ENCODE assay signal across 9 cellular contexts in the genomic region with DNA sequence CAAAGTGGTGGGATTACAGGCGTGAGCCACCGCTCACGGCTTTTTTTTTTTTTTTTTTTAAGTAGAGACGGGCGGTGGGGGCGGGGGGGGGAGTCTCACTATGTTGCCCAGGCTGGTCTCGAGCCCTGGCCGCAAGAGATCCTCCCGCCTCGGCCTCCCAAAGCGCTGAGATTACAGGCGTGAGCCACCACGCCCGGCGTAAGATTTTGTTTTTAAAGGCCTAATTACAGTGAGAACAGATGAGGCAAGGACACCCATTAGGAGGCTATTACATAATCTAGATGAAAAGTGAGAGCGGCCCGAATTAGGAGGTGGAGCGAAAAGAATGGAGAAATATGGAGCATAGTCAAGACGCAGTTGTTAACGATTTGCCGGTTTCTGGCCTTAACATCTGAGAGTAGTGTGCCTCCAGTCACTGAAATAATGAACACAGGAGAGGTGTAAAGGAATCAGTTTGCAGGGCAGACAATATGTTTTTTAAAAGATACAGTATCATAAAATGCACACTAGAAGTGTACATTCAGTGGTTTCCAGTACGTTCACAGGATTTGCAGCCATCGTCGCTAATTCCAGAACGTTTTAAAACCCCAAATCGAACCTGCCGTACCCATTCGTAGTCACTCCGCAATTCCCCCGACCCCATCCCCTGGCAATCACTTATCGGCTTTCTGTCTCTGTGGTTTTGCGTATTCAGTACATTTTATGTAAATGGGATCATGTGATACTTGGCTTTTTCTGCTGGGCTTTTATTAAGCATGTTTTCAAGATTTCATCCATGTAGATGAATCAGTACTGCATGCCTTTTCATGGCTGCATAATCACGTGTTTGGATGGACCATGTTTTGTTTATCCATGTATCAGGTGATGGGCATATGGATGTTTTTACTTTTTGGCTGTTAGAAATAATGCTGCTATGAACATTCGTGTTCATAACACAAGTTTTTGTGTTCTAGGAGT. TPM values are rescaled to one million over a fixed set of nuclear protein-coding genes. Genes with fewer than 3 reads are reported as not detected.
DNase-seq lines count a peak whose midpoint lies in the region; ATAC-seq, FAIRE-seq and TF ChIP-seq lines count a peak whose summit lies in the region.
"Had no signal": no experiment of that assay in that cellular context is flagged by ENCODE, and none has a peak within 500 bp of the region (broad histone marks: within the 10 kb centered on the region; RNA-seq: fewer than 3 reads in every experiment).

No MANE protein-coding gene starts in this region.

- no peaks in the 10 kb centered on the region for H3K9me3 Mint-ChIP-seq in T-cell
- H3K9me3 Mint-ChIP-seq in glutamatergic neuron (ENCODE audit: unreplicated experiment), result no peaks in the 10 kb centered on the region

- peak; percentile 6 for DNase-seq in NCI-H2227 (lab: John Stamatoyannopoulos, UW; ENCODE audit: unreplicated experiment)
- DNase-seq in NCI-H2227 treated with DMSO at 0.1 percent for 48 hours (lab: John Stamatoyannopoulos, UW), result no peak
- no peak for DNase-seq in T-cell
- DNase-seq in glutamatergic neuron, result no peak
- no peak for DNase-seq in small intestine
- no peak for DNase-seq in NCI-H524 (lab: John Stamatoyannopoulos, UW)
- no peak for DNase-seq in NCI-H1105 (lab: John Stamatoyannopoulos, UW)
- DNase-seq in kidney glomerular epithelial cell (lab: John Stamatoyannopoulos, UW), result no peak
- DNase-seq: ACHN had no signal

- FAIRE-seq in small intestine (lab: Jason Lieb, UNC), result no peak

- H3K4me3 Mint-ChIP-seq in T-cell (peak overlapping the region; percentile 94 to 99 (median 99)), glutamatergic neuron (ENCODE audit: unreplicated experiment) (peak overlapping the region; percentile 73)

- CTCF ChIA-PET in T-cell (lab: Charles Lee), result interaction anchor here (0.7 to 1.4 kb wide), 2 partner anchors 14 to 37 kb away, joined by 4 read pairs; no protein-coding TSS in a partner anchor

- no peaks in the 10 kb centered on the region for H3K9me3 ChIP-seq in small intestine (ENCODE audit: control insufficient read depth, low read depth)

- H3K36me3 ChIP-seq in small intestine (ENCODE audit: control insufficient read depth in 2 of 2, insufficient read depth in 2 of 2, low read length in 2 of 2), result peaks cover 0 to 2% of the 10 kb centered on the region in 2 donors

- no peaks in the 10 kb centered on the region for H3K27me3 Mint-ChIP-seq in T-cell
- peaks cover 6% of the 10 kb centered on the region for H3K27me3 Mint-ChIP-seq in glutamatergic neuron (ENCODE audit: unreplicated experiment)

- WGBS in small intestine, 3 donors, result 67 to 77% (median 68%) methylated on average over 34 of the region's 34 CpGs

- H3K4me1 Mint-ChIP-seq in T-cell (peaks cover 53 to 58% (median 53%) of the 10 kb centered on the region in 3 donors), glutamatergic neuron (ENCODE audit: low read depth, unreplicated experiment) (peaks cover 12% of the 10 kb centered on the region)

- POLR2A ChIA-PET in T-cell (lab: Charles Lee), result no interaction called here

- peaks cover 10% of the 10 kb centered on the region for H3K36me3 Mint-ChIP-seq in T-cell
- H3K36me3 Mint-ChIP-seq in glutamatergic neuron (ENCODE audit: unreplicated experiment), result peaks cover 4% of the 10 kb centered on the region

- no peak for TF ChIP-seq CTCF in glutamatergic neuron (IDR thresholded peaks at IDR 0.05; ENCODE audit: partially characterized antibody, unreplicated experiment)

- H3K27me3 ChIP-seq in small intestine (ENCODE audit: control insufficient read depth in 2 of 2, insufficient read depth in 2 of 2, low read length in 2 of 2), result no peaks in the 10 kb centered on the region

- H3K27ac Mint-ChIP-seq in T-cell (peak overlapping the region; percentile 73 to 76), glutamatergic neuron (ENCODE audit: unreplicated experiment) (no peak overlapping the region)

- peak overlapping the region; percentile 77 to 98 for H3K4me3 ChIP-seq in small intestine (ENCODE audit: low read depth in 1 of 2, low read length in 2 of 2)

- H3K4me1 ChIP-seq in small intestine (ENCODE audit: control insufficient read depth in 2 of 2, insufficient read depth in 1 of 2, low read depth in 1 of 2, low read length in 1 of 2), result peaks cover 0 to 1% of the 10 kb centered on the region in 2 donors

- no peak for ATAC-seq in T-cell (replicated peaks in 1 of 4)

- H3K27ac ChIP-seq in small intestine (ENCODE audit: low read depth in 1 of 2, low read length in 1 of 2), result no peak overlapping the region

RNA-seq across cellular contexts. Expression of gene SLX4, which starts 1.4 kb away (rescaled TPM):
- 1 to 10 TPM; 6.3 to 9.4 (median 8.5) TPM for total RNA-seq in T-cell
- 14.1 TPM for total RNA-seq in glutamatergic neuron (ENCODE audit: unreplicated experiment)
- 1 to 10 TPM; 1.1 to 3.0 (median 2.5) TPM for polyA plus RNA-seq in small intestine

RNA-seq across cellular contexts. Expression of gene NLRC3, which starts 35.6 kb away (rescaled TPM):
- 100 to 1,000 TPM in 3 of 5 donors, 10 to 100 TPM in 2; 75.6 to 178 (median 160) TPM for total RNA-seq in T-cell
- total RNA-seq in glutamatergic neuron (ENCODE audit: unreplicated experiment), result not detected
- 1 to 10 TPM in 1 of 3 donors, under 1 TPM in 2; 0.67 to 1.1 (median 0.82) TPM for polyA plus RNA-seq in small intestine

RNA-seq across cellular contexts. Expression of gene DNASE1, which starts 41.7 kb away (rescaled TPM):
- 10 to 100 TPM; 22.6 to 54.4 (median 52.7) TPM for total RNA-seq in T-cell
- 34.3 TPM for total RNA-seq in glutamatergic neuron (ENCODE audit: unreplicated experiment)
- polyA plus RNA-seq in small intestine, result 100 to 1,000 TPM in 2 of 3 donors, 10 to 100 TPM in 1; 75.4 to 290 (median 249) TPM

Comparison
In these comparisons a context has a peak if more than half of its experiments do, and no peak if none do; other contexts are left out.
1. RNA of gene NLRC3, which starts 35.6 kb away (total RNA-seq): 75.6 to 178 TPM in T-cell; not detected in glutamatergic neuron (single experiment); every median in the first group is over 10 times any median in the second.